Comparison of ENCODE assay signal across 9 cellular contexts in genomic region chr2:108575132-108575966, GRCh38. TPM values are rescaled to one million over a fixed set of nuclear protein-coding genes. Genes with fewer than 3 reads are reported as not detected.
DNase-seq lines count a peak whose midpoint lies in the region; ATAC-seq and TF ChIP-seq lines count a peak whose summit lies in the region.
"Had no signal": no experiment of that assay in that cellular context is flagged by ENCODE, and none has a peak within 500 bp of the region (broad histone marks: within the 10 kb centered on the region; RNA-seq: fewer than 3 reads in every experiment).

No MANE protein-coding gene starts in this region.

- H3F3A ChIP-seq in SK-N-SH (replicated peaks; ENCODE audit: insufficient read depth), result peaks cover 7% of the 10 kb centered on the region
- H3F3A ChIP-seq in neural progenitor cell (ENCODE audit: low read depth), result peaks cover 5% of the 10 kb centered on the region

- H3K9ac ChIP-seq in SK-N-SH, result no peak overlapping the region
- no peak overlapping the region for H3K9ac ChIP-seq in neural progenitor cell
- H3K9ac ChIP-seq: parathyroid adenoma had no signal

- 67% methylated on average over 7 of the region's 7 CpGs for WGBS in SK-N-SH (ENCODE audit: low lambda C conversion rate)
- WGBS in upper lobe of left lung, 2 donors, result 52 to 59% methylated on average over 7 of the region's 7 CpGs

- CTCF ChIA-PET in SK-N-SH (lab: Yijun Ruan, JAX), result interaction anchor here (1.6 to 3.0 kb wide), 2 partner anchors 9 to 61 kb away, joined by 5 to 18 read pairs; no protein-coding TSS in a partner anchor

- peaks cover 38% of the 10 kb centered on the region for H3K4me1 Mint-ChIP-seq in neural progenitor cell

- H4K20me1 ChIP-seq in SK-N-SH (ENCODE audit: insufficient read depth), result peaks cover 51% of the 10 kb centered on the region
- H4K20me1 ChIP-seq in neural progenitor cell (ENCODE audit: low read depth), result no peaks in the 10 kb centered on the region

- no peak for TF ChIP-seq CTCF in SK-N-SH (IDR thresholded peaks at IDR 0.05)
- TF ChIP-seq CTCF in neural progenitor cell (IDR thresholded peaks at IDR 0.05), result no peak
- TF ChIP-seq CTCF in upper lobe of left lung (IDR thresholded peaks at IDR 0.05), result no peak
- TF ChIP-seq CTCF in BE2C (IDR thresholded peaks at IDR 0.05; ENCODE audit: low read depth, low read length), result no peak

- H3K9me3 Mint-ChIP-seq in neural progenitor cell, result no peaks in the 10 kb centered on the region

- H3K4me1 ChIP-seq in SK-N-SH (ENCODE audit: control insufficient read depth in 1 of 2, insufficient read depth in 2 of 2, low read depth in 1 of 2, low read length in 1 of 2) (peaks cover 2 to 8% of the 10 kb centered on the region in 2 experiments; a peak in 2 of 4 replicates), neural progenitor cell (peaks cover 25% of the 10 kb centered on the region), upper lobe of left lung (peaks cover 22 to 45% (median 34%) of the 10 kb centered on the region in 4 donors), BE2C (no peaks in the 10 kb centered on the region)

- H3K27me3 Mint-ChIP-seq in neural progenitor cell (ENCODE audit: insufficient read depth, low read depth), result no peaks in the 10 kb centered on the region

- H3K4me2 ChIP-seq in SK-N-SH (peak overlapping the region; percentile 49; the same call in 1 of the 2 replicates), neural progenitor cell (peak overlapping the region; percentile 23)

- peak overlapping the region in 1 of 2 experiments; percentile 38; a peak in 3 of 4 replicates for H3K27ac ChIP-seq in SK-N-SH (ENCODE audit: low read depth in 2 of 2, low read length in 1 of 2)
- peak overlapping the region; percentile 47 for H3K27ac ChIP-seq in neural progenitor cell
- no peak overlapping the region for H3K27ac ChIP-seq in upper lobe of left lung
- H3K27ac ChIP-seq: parathyroid adenoma had no signal

- peak overlapping the region; percentile 48 for H3K4me3 Mint-ChIP-seq in neural progenitor cell

- H2AFZ ChIP-seq in SK-N-SH (ENCODE audit: low read depth) (no peak overlapping the region), neural progenitor cell (replicated peaks) (no peak overlapping the region)
- H2AFZ ChIP-seq: parathyroid adenoma had no signal

- H3K4me3 ChIP-seq in SK-N-SH (ENCODE audit: low read depth in 2 of 2, low read length in 1 of 2) (no peak overlapping the region), neural progenitor cell (peak overlapping the region; percentile 0), upper lobe of left lung (no peak overlapping the region), BE2C (ENCODE audit: low read depth, low read length) (no peak overlapping the region)

- H3K9me2 ChIP-seq in SK-N-SH, result no peaks in the 10 kb centered on the region

- peak overlapping the region; percentile 70 for H3K27ac Mint-ChIP-seq in neural progenitor cell

- no peaks in the 10 kb centered on the region for H3K36me3 ChIP-seq in SK-N-SH (replicated peaks in 1 of 2; ENCODE audit: control insufficient read depth in 1 of 2, insufficient read depth in 2 of 2, low read length in 1 of 2)
- H3K36me3 ChIP-seq in neural progenitor cell, result no peaks in the 10 kb centered on the region
- H3K36me3 ChIP-seq in upper lobe of left lung, result no peaks in the 10 kb centered on the region
- H3K36me3 ChIP-seq in BE2C, result no peaks in the 10 kb centered on the region

- DNase-seq in SK-N-SH (no peak), neural progenitor cell (ENCODE audit: low spot score) (peak; percentile 61), upper lobe of left lung (no peak), NCI-H1417 treated with DMSO at 0.1 percent for 48 hours (lab: John Stamatoyannopoulos, UW) (no peak), BE2C (no peak), SIG-M5 (lab: John Stamatoyannopoulos, UW) (no peak)

- TF ChIP-seq POLR2A in upper lobe of left lung (IDR thresholded peaks at IDR 0.05), result no peak

- H3K27me3 ChIP-seq in SK-N-SH (ENCODE audit: insufficient read depth) (no peaks in the 10 kb centered on the region), neural progenitor cell (no peaks in the 10 kb centered on the region), upper lobe of left lung (no peaks in the 10 kb centered on the region), BE2C (no peaks in the 10 kb centered on the region)

- no peaks in the 10 kb centered on the region for H3K36me3 Mint-ChIP-seq in neural progenitor cell

- POLR2A ChIA-PET in SK-N-SH (lab: Yijun Ruan, JAX), result no interaction called here

- H3K79me2 ChIP-seq in SK-N-SH (ENCODE audit: insufficient read depth) (peaks cover 100% of the 10 kb centered on the region), neural progenitor cell (ENCODE audit: low read depth) (peaks cover 20% of the 10 kb centered on the region)

- TF ChIP-seq EP300 in SK-N-SH (IDR thresholded peaks at IDR 0.05; ENCODE audit: borderline replicate concordance in 1 of 2, low read depth in 1 of 2, low read length in 1 of 2), result no peak
- TF ChIP-seq EP300 in upper lobe of left lung (IDR thresholded peaks at IDR 0.05), result no peak

- H3K9me3 ChIP-seq in SK-N-SH, result no peaks in the 10 kb centered on the region
- H3K9me3 ChIP-seq in neural progenitor cell (ENCODE audit: low read depth), result no peaks in the 10 kb centered on the region
- no peaks in the 10 kb centered on the region for H3K9me3 ChIP-seq in upper lobe of left lung
- no peaks in the 10 kb centered on the region for H3K9me3 ChIP-seq in BE2C

- ATAC-seq in GM18907 (IDR thresholded peaks at IDR 0.05; ENCODE audit: unreplicated experiment) (peak; percentile 96), HG02763 (IDR thresholded peaks at IDR 0.05; ENCODE audit: unreplicated experiment) (peak; percentile 90), upper lobe of left lung (ENCODE audit: low FRiP score in 2 of 2) (no peak)

- no peak for TF ChIP-seq RAD21 in SK-N-SH (IDR thresholded peaks at IDR 0.05; ENCODE audit: low read length)

TF ChIP-seq in SK-N-SH, 30 proteins besides CTCF, POLR2A, EP300 and RAD21:
- TF ChIP-seq JUND (IDR thresholded peaks at IDR 0.05), result peak; percentile 3; the same call in 1 of the 2 replicates
- no peak for TF ChIP-seq TEAD4 (IDR thresholded peaks at IDR 0.05; ENCODE audit: borderline replicate concordance, insufficient read depth)
- TF ChIP-seq, protein P1, sequence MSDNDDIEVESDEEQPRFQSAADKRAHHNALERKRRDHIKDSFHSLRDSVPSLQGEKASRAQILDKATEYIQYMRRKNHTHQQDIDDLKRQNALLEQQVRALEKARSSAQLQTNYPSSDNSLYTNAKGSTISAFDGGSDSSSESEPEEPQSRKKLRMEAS (IDR thresholded peaks at IDR 0.05; ENCODE audit: low read depth), result no peak

RNA-seq across cellular contexts. Expression of gene LIMS1, which starts 41.1 kb away (rescaled TPM):
- polyA plus RNA-seq in SK-N-SH (2012; rRNA removed), result 123 and 131 TPM in 2 replicates
- polyA plus RNA-seq in SK-N-SH (2012; cell fraction: cytosol; rRNA removed), result 93.1 and 107 TPM in 2 replicates
- 104 and 182 TPM in 2 replicates for polyA plus RNA-seq in SK-N-SH (2012; cell fraction: nucleus; rRNA removed)
- total RNA-seq in neural progenitor cell (ENCODE audit: low replicate concordance) (19.4 and 30.8 TPM in 2 replicates), upper lobe of left lung (100 to 1,000 TPM in 1 of 6 donors, 10 to 100 TPM in 5; 51.3 to 148 (median 87.7) TPM)
- 52.2 TPM for polyA plus RNA-seq in BE2C (2012; ENCODE audit: insufficient read depth, insufficient read length, low read depth)

Comparison
In these comparisons a context has a peak if more than half of its experiments do, and no peak if none do; other contexts are left out.
1. ATAC-seq: peak in GM18907 (single experiment) and HG02763 (single experiment); none in upper lobe of left lung (0 of 2).